17 cellular contexts compared by ENCODE assay signal in genomic region chr18:37657413-37657965, GRCh38.
DNase-seq lines count a peak whose midpoint lies in the region; TF ChIP-seq lines count a peak whose summit lies in the region.
"Had no signal": no experiment of that assay in that cellular context is flagged by ENCODE, and none has a peak within 500 bp of the region (broad histone marks: within the 10 kb centered on the region; RNA-seq: fewer than 3 reads in every experiment).

No MANE protein-coding gene starts in this region.

- intact Hi-C loops in activated CD4-positive, alpha-beta T cell treated with anti-CD3 and anti-CD28 coated beads, Interleukin-2, amount 10 ng/mL, durations not matched to agents 24 days and 14 days (cut with micrococcal nuclease) = no loop called here

- DNase-seq in activated CD4-positive, alpha-beta T cell treated with anti-CD3 and anti-CD28 coated beads, Interleukin-2, amount 10 ng/mL, durations not matched to agents 24 days and 14 days = peak; percentile 12
- no peak for DNase-seq in activated CD4-positive, alpha-beta T cell treated with anti-CD3 and anti-CD28 coated beads, Interleukin-2, amount 50 U/mL, for 1 hour
- DNase-seq in left kidney (ENCODE audit: low read depth, low spot score) (peak; percentile 19), KBM-7 (no peak), activated gamma-delta T cell (lab: John Stamatoyannopoulos, UW) (no peak)
- DNase-seq: Caco-2; CD4-positive, CD25-positive, alpha-beta regulatory T cell; CD8-positive, alpha-beta T cell; DMS 273 treated with DMSO at 0.1 percent for 48 hours; DMS79; EL; GDM1; GM23248; H7; HCEC 1CT had no signal

- no peaks in the 10 kb centered on the region for H3K9me3 Mint-ChIP-seq in activated CD4-positive, alpha-beta T cell treated with anti-CD3 and anti-CD28 coated beads, Interleukin-2, amount 10 ng/mL, durations not matched to agents 24 days and 14 days
- no peaks in the 10 kb centered on the region for H3K9me3 Mint-ChIP-seq in nephron
- H3K9me3 Mint-ChIP-seq: CD8-positive, alpha-beta T cell had no signal

- TF ChIP-seq CTCF in nephron (IDR thresholded peaks at IDR 0.05; ENCODE audit: unreplicated experiment in 3 of 3) = no peak

- no peak overlapping the region for H3K4me3 Mint-ChIP-seq in activated CD4-positive, alpha-beta T cell treated with anti-CD3 and anti-CD28 coated beads, Interleukin-2, amount 10 ng/mL, durations not matched to agents 24 days and 14 days
- no peak overlapping the region for H3K4me3 Mint-ChIP-seq in nephron
- H3K4me3 Mint-ChIP-seq: B cell; CD4-positive, CD25-positive, alpha-beta regulatory T cell; CD8-positive, alpha-beta T cell had no signal

- no peak overlapping the region for H3K27ac Mint-ChIP-seq in activated CD4-positive, alpha-beta T cell treated with anti-CD3 and anti-CD28 coated beads, Interleukin-2, amount 10 ng/mL, durations not matched to agents 24 days and 14 days
- peak overlapping the region in 2 of 3 experiments; percentile 64 to 74 for H3K27ac Mint-ChIP-seq in nephron
- H3K27ac Mint-ChIP-seq: B cell; CD4-positive, CD25-positive, alpha-beta regulatory T cell; CD8-positive, alpha-beta T cell had no signal

- H3K4me1 Mint-ChIP-seq in activated CD4-positive, alpha-beta T cell treated with anti-CD3 and anti-CD28 coated beads, Interleukin-2, amount 10 ng/mL, durations not matched to agents 24 days and 14 days = no peaks in the 10 kb centered on the region
- peaks cover 5% of the 10 kb centered on the region for H3K4me1 Mint-ChIP-seq in nephron
- H3K4me1 Mint-ChIP-seq: B cell; CD4-positive, CD25-positive, alpha-beta regulatory T cell had no signal

- in situ Hi-C loops in KBM-7 (cut with MboI; ENCODE audit: low pct_unique_long_range_greater_than_20kb, low sequenced_read_pairs) = no loop called here

- no peaks in the 10 kb centered on the region for H3K36me3 Mint-ChIP-seq in activated CD4-positive, alpha-beta T cell treated with anti-CD3 and anti-CD28 coated beads, Interleukin-2, amount 10 ng/mL, durations not matched to agents 24 days and 14 days (ENCODE audit: low read depth)
- H3K36me3 Mint-ChIP-seq in nephron (ENCODE audit: low read depth) = no peaks in the 10 kb centered on the region
- H3K36me3 Mint-ChIP-seq: CD4-positive, CD25-positive, alpha-beta regulatory T cell; CD8-positive, alpha-beta T cell had no signal

- no peaks in the 10 kb centered on the region for H3K27me3 Mint-ChIP-seq in activated CD4-positive, alpha-beta T cell treated with anti-CD3 and anti-CD28 coated beads, Interleukin-2, amount 10 ng/mL, durations not matched to agents 24 days and 14 days
- peaks cover 12% of the 10 kb centered on the region for H3K27me3 Mint-ChIP-seq in nephron (ENCODE audit: low read depth)
- H3K27me3 Mint-ChIP-seq: B cell had no signal

Comparison
In these comparisons a context has a peak if more than half of its experiments do, and no peak if none do; other contexts are left out.
1. DNase-seq: peak in activated CD4-positive, alpha-beta T cell treated with anti-CD3 and anti-CD28 coated beads, Interleukin-2, amount 10 ng/mL, durations not matched to agents 24 days and 14 days (single experiment) and left kidney (single experiment); none in activated CD4-positive, alpha-beta T cell treated with anti-CD3 and anti-CD28 coated beads, Interleukin-2, amount 50 U/mL, for 1 hour (single experiment), KBM-7 (single experiment) and activated gamma-delta T cell (single experiment).